In genomic region chr16:28293589-28293935, GRCh38 we compare ENCODE assay signal across 9 cellular contexts. TPM values are rescaled to one million over a fixed set of nuclear protein-coding genes. Genes with fewer than 3 reads are reported as not detected.
DNase-seq lines count a peak whose midpoint lies in the region; ATAC-seq and TF ChIP-seq lines count a peak whose summit lies in the region.
"Had no signal": no experiment of that assay in that cellular context is flagged by ENCODE, and none has a peak within 500 bp of the region (broad histone marks: within the 10 kb centered on the region; RNA-seq: fewer than 3 reads in every experiment).

No MANE protein-coding gene starts in this region.

- peak overlapping the region; percentile 100 for H3K4me2 ChIP-seq in HCT116 (ENCODE audit: low read length)

- BruUV-seq in HCT116 (replicated peaks; lab: Mats Ljungman, UMichigan), result no TSS peak

- intact Hi-C loops in HCT116 (cut with micrococcal nuclease), result no loop called here
- intact Hi-C loops in natural killer cell (cut with micrococcal nuclease), result loop anchor here (2.0 to 5.0 kb wide), 3 partner anchors 15 to 151 kb away; partner anchors contain the start of gene XPO6

- H3K4me1 Mint-ChIP-seq in brain, result peaks cover 75% of the 10 kb centered on the region
- peaks cover 73 to 78% of the 10 kb centered on the region in 2 donors for H3K4me1 Mint-ChIP-seq in natural killer cell

- H3K27me3 Mint-ChIP-seq in brain, result peaks cover 11% of the 10 kb centered on the region
- no peaks in the 10 kb centered on the region for H3K27me3 Mint-ChIP-seq in natural killer cell (ENCODE audit: low read depth in 2 of 2)

- no peak for TF ChIP-seq POLR2A in HCT116 (IDR thresholded peaks at IDR 0.05; ENCODE audit: borderline replicate concordance, extremely low read depth, insufficient read depth, insufficient read length)

- POLR2A ChIA-PET in HCT116 (lab: Charles Lee), result no interaction called here

- no peaks in the 10 kb centered on the region; the same call in 1 of the 2 replicates for H3K36me3 ChIP-seq in BE2C
- no peaks in the 10 kb centered on the region; a peak in 1 of 4 replicates for H3K36me3 ChIP-seq in HCT116 (ENCODE audit: control insufficient read depth in 1 of 2, insufficient read depth in 2 of 2, low read length in 2 of 2)

- H3K9ac ChIP-seq in HCT116 (ENCODE audit: low read length), result peak overlapping the region; percentile 69

- H3K9me3 ChIP-seq in BE2C (no peaks in the 10 kb centered on the region), HCT116 (ENCODE audit: control insufficient read depth in 1 of 2, insufficient read depth in 1 of 2, low read depth in 1 of 2, low read length in 2 of 2) (no peaks in the 10 kb centered on the region)

- ATAC-seq in HCT116 (no peak), natural killer cell (no peak), HG02642 (IDR thresholded peaks at IDR 0.05; ENCODE audit: poor library complexity, unreplicated experiment) (no peak), GM21528 (IDR thresholded peaks at IDR 0.05; ENCODE audit: low FRiP score, unreplicated experiment) (no peak)
- ATAC-seq: left colon had no signal

- CTCF ChIA-PET in HCT116 (lab: Charles Lee), result no interaction called here

- H3K9me3 Mint-ChIP-seq in brain, result peaks cover 0 to 3% (median 0%) of the 10 kb centered on the region in 5 experiments
- no peaks in the 10 kb centered on the region for H3K9me3 Mint-ChIP-seq in natural killer cell

- RAD21 ChIA-PET in HCT116 (lab: Charles Lee; ENCODE audit: low non-redundant PET in 1 of 2, low total read pairs in 2 of 2, uncharacterized antibody in 2 of 2, unreplicated experiment in 2 of 2), result no interaction called here

- H2AFZ ChIP-seq in HCT116 (ENCODE audit: low read depth, low read length, poor library complexity, severe bottlenecking), result no peak overlapping the region

- H3K27me3 ChIP-seq in BE2C (peaks cover 7% of the 10 kb centered on the region; the same call in 1 of the 2 replicates), HCT116 (ENCODE audit: insufficient read depth, low read length) (no peaks in the 10 kb centered on the region)

- H3K4me3 ChIP-seq in BE2C (ENCODE audit: low read depth, low read length) (peak overlapping the region; percentile 74), HCT116 (replicated peaks in 1 of 2; ENCODE audit: low read depth in 1 of 2, low read length in 2 of 2) (peak overlapping the region; percentile 81 to 89)

- no peaks in the 10 kb centered on the region for H4K20me1 ChIP-seq in HCT116 (ENCODE audit: insufficient read depth)

- no peak for DNase-seq in BE2C
- DNase-seq in HCT116 (ENCODE audit: low read depth, low spot score), result no peak
- DNase-seq in natural killer cell, result no peak
- DNase-seq in NCI-H187 (lab: John Stamatoyannopoulos, UW), result no peak
- DNase-seq in NCI-H2227 (lab: John Stamatoyannopoulos, UW; ENCODE audit: unreplicated experiment), result no peak

- peaks cover 4% of the 10 kb centered on the region for H3K4me1 ChIP-seq in BE2C
- peaks cover 0 to 15% of the 10 kb centered on the region in 2 experiments; a peak in 2 of 4 replicates for H3K4me1 ChIP-seq in HCT116 (ENCODE audit: control insufficient read depth in 1 of 2, insufficient read depth in 2 of 2, low read length in 2 of 2)

- H3K9me2 ChIP-seq in HCT116 (ENCODE audit: insufficient read depth), result no peaks in the 10 kb centered on the region

- no peak for TF ChIP-seq RAD21 in HCT116 (IDR thresholded peaks at IDR 0.05; ENCODE audit: low read depth)

- peak overlapping the region; percentile 84; the same call in 1 of the 2 replicates for H3K27ac ChIP-seq in HCT116 (ENCODE audit: low read depth, low read length)

- peaks cover 10% of the 10 kb centered on the region; the same call in 1 of the 2 replicates for H3K79me2 ChIP-seq in HCT116 (ENCODE audit: insufficient read depth, low read length)

- H3K36me3 Mint-ChIP-seq in brain, result peaks cover 24% of the 10 kb centered on the region
- no peaks in the 10 kb centered on the region for H3K36me3 Mint-ChIP-seq in natural killer cell

- H3K4me3 Mint-ChIP-seq in brain (peak overlapping the region; percentile 84 to 98 (median 84)), natural killer cell (peak overlapping the region; percentile 86)

- no peak for TF ChIP-seq CTCF in BE2C (IDR thresholded peaks at IDR 0.05; ENCODE audit: low read depth, low read length)
- no peak for TF ChIP-seq CTCF in HCT116 (IDR thresholded peaks at IDR 0.05 in 2 of 3, conservative IDR thresholded peaks at IDR 0.05 in 1 of 3; ENCODE audit: borderline replicate concordance in 1 of 3, insufficient read depth in 1 of 3, low read depth in 2 of 3, low read length in 2 of 3)
- no peak for TF ChIP-seq CTCF in brain (conservative IDR thresholded peaks at IDR 0.05)
- no peak for TF ChIP-seq CTCF in natural killer cell (IDR thresholded peaks at IDR 0.05)

- H3K27ac Mint-ChIP-seq in brain, result peak overlapping the region; percentile 65 to 99 (median 92)
- peak overlapping the region; percentile 58 to 85 for H3K27ac Mint-ChIP-seq in natural killer cell

TF ChIP-seq in HCT116, 20 proteins besides CTCF, POLR2A, EP300 and RAD21:
- TF ChIP-seq CBX3 (IDR thresholded peaks at IDR 0.05; ENCODE audit: low read depth), result no peak
- no peak for TF ChIP-seq TCF7L2 (IDR thresholded peaks at IDR 0.05; ENCODE audit: borderline replicate concordance, extremely low read depth, insufficient read depth, insufficient read length)
- TF ChIP-seq EGR1 (IDR thresholded peaks at IDR 0.05; ENCODE audit: low read depth), result no peak
- no peak for TF ChIP-seq ATF3 (IDR thresholded peaks at IDR 0.05)
- no peak for TF ChIP-seq CEBPB (IDR thresholded peaks at IDR 0.05; ENCODE audit: low read depth)
- TF ChIP-seq SP1 (IDR thresholded peaks at IDR 0.05; ENCODE audit: low read depth), result no peak

RNA-seq across cellular contexts. Expression of gene SBK1, which starts 1.2 kb away (rescaled TPM):
- 12.9 TPM for polyA plus RNA-seq in BE2C (2012; ENCODE audit: insufficient read depth, insufficient read length, low read depth)
- 19.2 TPM for total RNA-seq in HCT116 (2021; ENCODE audit: unreplicated experiment)
- polyA plus RNA-seq in HCT116 (2012), result 11.2 and 12.6 TPM in 2 replicates
- 80.1 TPM for polyA plus RNA-seq in brain (ENCODE audit: insufficient read depth, low read depth, low replicate concordance)
- total RNA-seq in natural killer cell, result 10 to 100 TPM; 59.3 to 60.9 (median 59.8) TPM
